ENCODE assay signal across 20 cellular contexts in genomic region chr14:104557086-104557485, GRCh38. TPM values are rescaled to one million over a fixed set of nuclear protein-coding genes. Genes with fewer than 3 reads are reported as not detected.
DNase-seq lines count a peak whose midpoint lies in the region; ATAC-seq and TF ChIP-seq lines count a peak whose summit lies in the region.
"Had no signal": no experiment of that assay in that cellular context is flagged by ENCODE, and none has a peak within 500 bp of the region (broad histone marks: within the 10 kb centered on the region; RNA-seq: fewer than 3 reads in every experiment).

No MANE protein-coding gene starts in this region.

- H3K27ac Mint-ChIP-seq in CD8-positive, alpha-beta memory T cell: no peak overlapping the region

- H4K20me1 ChIP-seq in Karpas-422 (ENCODE audit: insufficient read depth, low read depth, low read length): no peaks in the 10 kb centered on the region

- no peaks in the 10 kb centered on the region; the same call in 1 of the 2 replicates for H3K36me3 ChIP-seq in Karpas-422 (ENCODE audit: insufficient read depth, low read length)
- H3K36me3 ChIP-seq in left ventricle myocardium inferior: no peaks in the 10 kb centered on the region
- no peaks in the 10 kb centered on the region for H3K36me3 ChIP-seq in CD8-positive, alpha-beta memory T cell (ENCODE audit: insufficient read depth, low read length)
- H3K36me3 ChIP-seq: HAP-1 had no signal

- peak overlapping the region; percentile 96 for H3K27ac ChIP-seq in Karpas-422 (ENCODE audit: low read length)
- H3K27ac ChIP-seq in left ventricle myocardium inferior (replicated peaks): no peak overlapping the region
- H3K27ac ChIP-seq in CD8-positive, alpha-beta memory T cell (ENCODE audit: low read depth, low read length): no peak overlapping the region
- H3K27ac ChIP-seq: 22Rv1, C4-2B had no signal

- DNase-seq in activated CD8-positive, alpha-beta memory T cell treated with anti-CD3 and anti-CD28 coated beads, Interleukin-2, amount 50 U/mL, for 4 hours: peak; percentile 7
- no peak for DNase-seq in activated CD8-positive, alpha-beta memory T cell treated with anti-CD3 and anti-CD28 coated beads, Interleukin-2, amount 50 U/mL, for 48 hours
- DNase-seq in Karpas-422: no peak
- DNase-seq in left ventricle myocardium inferior: peak; percentile 3
- DNase-seq in posterior vena cava (ENCODE audit: low spot score): peak; percentile 38
- no peak for DNase-seq in ecto neural progenitor cell (ENCODE audit: low spot score)
- DNase-seq in CD8-positive, alpha-beta memory T cell: no peak
- DNase-seq: DMS79 treated with DMSO at 0.1 percent for 48 hours, IMR-90, NCI-H1417 treated with DMSO at 0.1 percent for 48 hours, NCI-H2029, NCI-H2171 treated with DMSO at 0.1 percent for 48 hours, NCI-H510A, NCI-H82, SHP77 had no signal

- H3K9me2 ChIP-seq in Karpas-422 (replicated peaks; ENCODE audit: insufficient read depth, low read length): no peaks in the 10 kb centered on the region

- POLR2A ChIA-PET in CD8-positive, alpha-beta memory T cell (lab: Charles Lee): no interaction called here

- H3K27me3 Mint-ChIP-seq in CD8-positive, alpha-beta memory T cell: peaks cover 4 to 19% of the 10 kb centered on the region in 2 donors

- no peak overlapping the region for H3K4me3 Mint-ChIP-seq in CD8-positive, alpha-beta memory T cell

- H3K4me1 Mint-ChIP-seq in CD8-positive, alpha-beta memory T cell: no peaks in the 10 kb centered on the region

- H3K79me2 ChIP-seq in Karpas-422 (ENCODE audit: low read length): peaks cover 54% of the 10 kb centered on the region

- peak overlapping the region; percentile 80 for H3K9ac ChIP-seq in Karpas-422 (ENCODE audit: low read length)

- H2AFZ ChIP-seq in Karpas-422 (ENCODE audit: low read length): no peak overlapping the region

- H3K9me3 ChIP-seq in Karpas-422 (ENCODE audit: low read length): no peaks in the 10 kb centered on the region
- H3K9me3 ChIP-seq in left ventricle myocardium inferior (replicated peaks): no peaks in the 10 kb centered on the region
- no peaks in the 10 kb centered on the region for H3K9me3 ChIP-seq in CD8-positive, alpha-beta memory T cell (ENCODE audit: low read length)
- H3K9me3 ChIP-seq: Caco-2, HAP-1 had no signal

- no peaks in the 10 kb centered on the region for H3K9me3 Mint-ChIP-seq in CD8-positive, alpha-beta memory T cell

- CTCF ChIA-PET in CD8-positive, alpha-beta memory T cell (lab: Charles Lee): no interaction called here

- H3K4me1 ChIP-seq in Karpas-422 (ENCODE audit: low read length): peaks cover 98% of the 10 kb centered on the region
- no peaks in the 10 kb centered on the region for H3K4me1 ChIP-seq in left ventricle myocardium inferior
- H3K4me1 ChIP-seq in CD8-positive, alpha-beta memory T cell (ENCODE audit: insufficient read depth, low read length): no peaks in the 10 kb centered on the region
- H3K4me1 ChIP-seq: Caco-2, HAP-1 had no signal

- peak overlapping the region; percentile 69 for H3K4me2 ChIP-seq in Karpas-422 (ENCODE audit: low read depth, low read length, poor library complexity, severe bottlenecking)

- intact Hi-C loops in left ventricle myocardium inferior (cut with micrococcal nuclease) (no loop called here), posterior vena cava (cut with DNase I) (no loop called here)

- H3K4me3 ChIP-seq in Karpas-422 (ENCODE audit: low read length): peak overlapping the region; percentile 62; the same call in 1 of the 2 replicates
- H3K4me3 ChIP-seq in left ventricle myocardium inferior: no peak overlapping the region
- H3K4me3 ChIP-seq in CD8-positive, alpha-beta memory T cell (ENCODE audit: low read length): no peak overlapping the region
- H3K4me3 ChIP-seq: HAP-1 had no signal

- no peaks in the 10 kb centered on the region for H3K36me3 Mint-ChIP-seq in CD8-positive, alpha-beta memory T cell

- TF ChIP-seq CTCF in left ventricle myocardium inferior (IDR thresholded peaks at IDR 0.05; ENCODE audit: borderline replicate concordance): no peak

- H3K27me3 ChIP-seq in Karpas-422 (ENCODE audit: low read length) (no peaks in the 10 kb centered on the region), left ventricle myocardium inferior (ENCODE audit: low read depth) (peaks cover 57% of the 10 kb centered on the region)
- H3K27me3 ChIP-seq in CD8-positive, alpha-beta memory T cell (ENCODE audit: insufficient read depth, low read length, poor library complexity, severe bottlenecking): no peaks in the 10 kb centered on the region

- ATAC-seq in HG02981 (IDR thresholded peaks at IDR 0.05; ENCODE audit: unreplicated experiment): no peak

RNA-seq across cellular contexts. Expression of gene C14orf180, which starts 22.5 kb away (rescaled TPM):
- total RNA-seq in Karpas-422 (2014; rRNA removed; shearing (Covaris generic); ENCODE audit: low replicate concordance): not detected in 2 replicates
- total RNA-seq in left ventricle myocardium inferior (44.1 TPM), posterior vena cava (1 to 10 TPM; 1.4 to 5.9 TPM)
- not detected for total RNA-seq in CD8-positive, alpha-beta memory T cell
- not detected for polyA plus RNA-seq in CD8-positive, alpha-beta memory T cell
- total RNA-seq: Caco-2, IMR-90 had no signal
- polyA plus RNA-seq: IMR-90 had no signal

RNA-seq across cellular contexts. Expression of gene TMEM179, which starts 47.5 kb away (rescaled TPM):
- not detected in 2 replicates for total RNA-seq in Karpas-422 (2014; rRNA removed; shearing (Covaris generic); ENCODE audit: low replicate concordance)
- 0.49 TPM for total RNA-seq in left ventricle myocardium inferior
- under 1 TPM in 1 of 2 donors, not detected in 1; 0.38 TPM for total RNA-seq in posterior vena cava
- under 1 TPM in 1 of 2 experiments, not detected in 1; 0.31 TPM for total RNA-seq in CD8-positive, alpha-beta memory T cell
- polyA plus RNA-seq in CD8-positive, alpha-beta memory T cell: not detected
- total RNA-seq: Caco-2, IMR-90 had no signal
- polyA plus RNA-seq: IMR-90 had no signal

Comparison
In these comparisons a context has a peak if more than half of its experiments do, and no peak if none do; other contexts are left out.
1. DNase-seq: peak in activated CD8-positive, alpha-beta memory T cell treated with anti-CD3 and anti-CD28 coated beads, Interleukin-2, amount 50 U/mL, for 4 hours (single experiment), left ventricle myocardium inferior (single experiment) and posterior vena cava (single experiment); none in activated CD8-positive, alpha-beta memory T cell treated with anti-CD3 and anti-CD28 coated beads, Interleukin-2, amount 50 U/mL, for 48 hours (single experiment), Karpas-422 (single experiment), ecto neural progenitor cell (single experiment) and CD8-positive, alpha-beta memory T cell (0 of 5).